Comparison of ENCODE assay signal across 8 cellular contexts in genomic region chr19:44689290-44690130, GRCh38. TPM values are rescaled to one million over a fixed set of nuclear protein-coding genes. Genes with fewer than 3 reads are reported as not detected.
DNase-seq lines count a peak whose midpoint lies in the region; ATAC-seq and TF ChIP-seq lines count a peak whose summit lies in the region.

No MANE protein-coding gene starts in this region.

- H3K9me3 ChIP-seq in PC-3 (ENCODE audit: low read length) (no peaks in the 10 kb centered on the region), fibroblast of lung (ENCODE audit: control insufficient read depth, insufficient read depth, low read depth, low read length) (no peaks in the 10 kb centered on the region), neural progenitor cell (ENCODE audit: low read depth) (no peaks in the 10 kb centered on the region), stomach (no peaks in the 10 kb centered on the region)

- no peak overlapping the region for H2AFZ ChIP-seq in PC-3 (ENCODE audit: low read length)
- H2AFZ ChIP-seq in fibroblast of lung (ENCODE audit: low read length): no peak overlapping the region
- H2AFZ ChIP-seq in neural progenitor cell (replicated peaks): no peak overlapping the region

- DNase-seq in CD1c-positive myeloid dendritic cell (ENCODE audit: extremely low spot score) (peak; percentile 62), HFFc6 (peak; percentile 24), PC-3 (peak; percentile 64), fibroblast of lung (ENCODE audit: low read depth in 2 of 2) (peak; percentile 55 to 81), neural progenitor cell (ENCODE audit: low spot score) (peak; percentile 85), stomach (peak; percentile 76)
- peak; percentile 85 for DNase-seq in activated T-cell treated with anti-CD3 and anti-CD28 coated beads, Interleukin-2, amount 50 U/mL, for 24 hours

- H3K27me3 ChIP-seq in PC-3 (ENCODE audit: low read length) (no peaks in the 10 kb centered on the region), fibroblast of lung (ENCODE audit: control insufficient read depth, insufficient read depth, low read length) (no peaks in the 10 kb centered on the region), neural progenitor cell (no peaks in the 10 kb centered on the region), stomach (no peaks in the 10 kb centered on the region)

- WGBS in stomach, 5 donors: 40 to 50% (median 42%) methylated on average over 9 to 11 of the region's 11 CpGs

- H3K36me3 ChIP-seq in PC-3 (ENCODE audit: low read depth, low read length) (no peaks in the 10 kb centered on the region), fibroblast of lung (ENCODE audit: control insufficient read depth, insufficient read depth, low read length) (no peaks in the 10 kb centered on the region), neural progenitor cell (no peaks in the 10 kb centered on the region), stomach (no peaks in the 10 kb centered on the region)

- no peak overlapping the region for H3K9ac ChIP-seq in PC-3 (ENCODE audit: low read length)
- H3K9ac ChIP-seq in fibroblast of lung (ENCODE audit: insufficient read depth, low read length): no peak overlapping the region
- no peak overlapping the region for H3K9ac ChIP-seq in neural progenitor cell

- peaks cover 49% of the 10 kb centered on the region for H3K4me1 Mint-ChIP-seq in HFFc6 (ENCODE audit: low read depth)
- peaks cover 44% of the 10 kb centered on the region for H3K4me1 Mint-ChIP-seq in activated T-cell treated with anti-CD3 and anti-CD28 coated beads, Interleukin-2, amount 50 U/mL, for 24 hours (ENCODE audit: low read depth)
- peaks cover 8% of the 10 kb centered on the region for H3K4me1 Mint-ChIP-seq in neural progenitor cell

- H3K4me3 Mint-ChIP-seq in HFFc6 (no peak overlapping the region), neural progenitor cell (no peak overlapping the region)
- H3K4me3 Mint-ChIP-seq in activated T-cell treated with anti-CD3 and anti-CD28 coated beads, Interleukin-2, amount 50 U/mL, for 24 hours: no peak overlapping the region

- no peak for TF ChIP-seq EP300 in stomach (IDR thresholded peaks at IDR 0.05)

- H3K4me2 ChIP-seq in PC-3 (ENCODE audit: low read length) (0 out of 2 replicates have a peak overlapping the region, but pooled peaks have one; percentile 31), fibroblast of lung (ENCODE audit: extremely low read depth, insufficient read depth, low read length) (no peak overlapping the region), neural progenitor cell (no peak overlapping the region)

- H3K4me1 ChIP-seq in PC-3 (ENCODE audit: insufficient read depth, low read length) (peaks cover 41% of the 10 kb centered on the region), fibroblast of lung (ENCODE audit: control insufficient read depth, extremely low read depth, insufficient read depth, low read length) (peaks cover 11% of the 10 kb centered on the region), neural progenitor cell (no peaks in the 10 kb centered on the region), stomach (peaks cover 16 to 58% (median 35%) of the 10 kb centered on the region in 4 donors)

- no peak overlapping the region for H3K27ac Mint-ChIP-seq in HFFc6
- no peak overlapping the region for H3K27ac Mint-ChIP-seq in activated T-cell treated with anti-CD3 and anti-CD28 coated beads, Interleukin-2, amount 50 U/mL, for 24 hours
- H3K27ac Mint-ChIP-seq in neural progenitor cell: no peak overlapping the region

- H3K79me2 ChIP-seq in PC-3 (ENCODE audit: low read length): no peaks in the 10 kb centered on the region
- no peaks in the 10 kb centered on the region for H3K79me2 ChIP-seq in fibroblast of lung (ENCODE audit: control insufficient read depth, insufficient read depth, low read length)
- no peaks in the 10 kb centered on the region for H3K79me2 ChIP-seq in neural progenitor cell (ENCODE audit: low read depth)

- CTCF ChIA-PET in PC-3 (lab: Charles Lee): interaction anchor here (0.6 to 2.2 kb wide), 4 partner anchors 34 to 81 kb away, joined by 6 to 8 read pairs (median 6); no protein-coding TSS in a partner anchor

- intact Hi-C loops in PC-3 (cut with micrococcal nuclease): loop anchor here (1.0 kb wide), 1 partner anchor 81 kb away; no protein-coding TSS in a partner anchor
- intact Hi-C loops in stomach (cut with DNase I; ENCODE audit: low total_unique reads): no loop called here

- TF ChIP-seq CTCF in HFFc6 (IDR thresholded peaks at IDR 0.05): peak; percentile 94
- peak; percentile 79 for TF ChIP-seq CTCF in PC-3 (conservative IDR thresholded peaks at IDR 0.05; ENCODE audit: low read depth, low read length)
- TF ChIP-seq CTCF in fibroblast of lung (conservative IDR thresholded peaks at IDR 0.05 in 1 of 2, IDR thresholded peaks at IDR 0.05 in 1 of 2; ENCODE audit: low read depth in 1 of 2, low read length in 2 of 2): peak; percentile 91 to 97
- peak; percentile 87 for TF ChIP-seq CTCF in neural progenitor cell (IDR thresholded peaks at IDR 0.05)
- TF ChIP-seq CTCF in stomach (IDR thresholded peaks at IDR 0.05): peak in 5 of 7 experiments; percentile 84 to 94 (median 89)

- H3K36me3 Mint-ChIP-seq in HFFc6 (ENCODE audit: low read depth) (no peaks in the 10 kb centered on the region), neural progenitor cell (no peaks in the 10 kb centered on the region)
- H3K36me3 Mint-ChIP-seq in activated T-cell treated with anti-CD3 and anti-CD28 coated beads, Interleukin-2, amount 50 U/mL, for 24 hours (ENCODE audit: low read depth): no peaks in the 10 kb centered on the region

- H3K4me3 ChIP-seq in PC-3 (ENCODE audit: low read length) (no peak overlapping the region), fibroblast of lung (replicated peaks in 1 of 4; ENCODE audit: control extremely low read depth in 1 of 4, insufficient read depth in 1 of 4, low read depth in 3 of 4, low read length in 4 of 4) (no peak overlapping the region), neural progenitor cell (no peak overlapping the region), stomach (no peak overlapping the region)

- POLR2A ChIA-PET in PC-3 (lab: Charles Lee; ENCODE audit: unreplicated experiment): no interaction called here

- H3K9me2 ChIP-seq in PC-3 (replicated peaks; ENCODE audit: low read length): no peaks in the 10 kb centered on the region

- H3K27me3 Mint-ChIP-seq in HFFc6 (ENCODE audit: insufficient read depth) (peaks cover 4% of the 10 kb centered on the region; the same call in 1 of the 2 replicates), neural progenitor cell (ENCODE audit: insufficient read depth, low read depth) (peaks cover 9% of the 10 kb centered on the region)
- peaks cover 24% of the 10 kb centered on the region for H3K27me3 Mint-ChIP-seq in activated T-cell treated with anti-CD3 and anti-CD28 coated beads, Interleukin-2, amount 50 U/mL, for 24 hours

- H4K20me1 ChIP-seq in PC-3 (ENCODE audit: low read length): no peaks in the 10 kb centered on the region
- H4K20me1 ChIP-seq in fibroblast of lung (ENCODE audit: control insufficient read depth, extremely low read depth, insufficient read depth, low read length): no peaks in the 10 kb centered on the region
- H4K20me1 ChIP-seq in neural progenitor cell (ENCODE audit: low read depth): no peaks in the 10 kb centered on the region

- BruUV-seq in PC-3 (replicated peaks; lab: Mats Ljungman, UMichigan): no TSS peak

- ATAC-seq in PC-3 (peak; percentile 48), GM18520 (IDR thresholded peaks at IDR 0.05; ENCODE audit: unreplicated experiment) (no peak)

- peaks cover 4% of the 10 kb centered on the region; the same call in 1 of the 2 replicates for H3K9me3 Mint-ChIP-seq in HFFc6
- no peaks in the 10 kb centered on the region for H3K9me3 Mint-ChIP-seq in activated T-cell treated with anti-CD3 and anti-CD28 coated beads, Interleukin-2, amount 50 U/mL, for 24 hours
- H3K9me3 Mint-ChIP-seq in neural progenitor cell: no peaks in the 10 kb centered on the region

- H3K27ac ChIP-seq in PC-3 (ENCODE audit: low read length): no peak overlapping the region
- H3K27ac ChIP-seq in fibroblast of lung (ENCODE audit: insufficient read depth, low read length): no peak overlapping the region
- no peak overlapping the region for H3K27ac ChIP-seq in neural progenitor cell
- peak overlapping the region in 3 of 5 donors; percentile 20 to 42 (median 21) for H3K27ac ChIP-seq in stomach

- no peak for TF ChIP-seq POLR2A in stomach (IDR thresholded peaks at IDR 0.05)

- H3F3A ChIP-seq in PC-3 (ENCODE audit: low read length, unreplicated experiment): no peaks in the 10 kb centered on the region
- H3F3A ChIP-seq in neural progenitor cell (ENCODE audit: low read depth): no peaks in the 10 kb centered on the region

RNA-seq across cellular contexts. Expression of gene CEACAM16, which starts 9.4 kb away (rescaled TPM):
- not detected for total RNA-seq in HFFc6 (2021; fragmentation: NEBNext Ultra II Directional; extraction: Animal tissue kit (Norgen Biotek cat#: 25700))
- total RNA-seq in PC-3 (2014; rRNA removed) (not detected in 2 replicates), fibroblast of lung (under 0.01 TPM in 1 of 2 replicates, not detected in the other), neural progenitor cell (ENCODE audit: low replicate concordance) (not detected in 2 replicates), stomach (not detected)
- polyA plus RNA-seq in fibroblast of lung (not detected in 2 replicates), stomach (not detected)
- not detected in 2 replicates for polyA plus RNA-seq in fibroblast of lung (2012)
- not detected in 2 replicates for polyA minus RNA-seq in fibroblast of lung (ENCODE audit: low replicate concordance)

RNA-seq across cellular contexts. Expression of gene CEACAM19, which starts 18.2 kb away (rescaled TPM):
- total RNA-seq in HFFc6 (2021; fragmentation: NEBNext Ultra II Directional; extraction: Animal tissue kit (Norgen Biotek cat#: 25700)): 1 to 10 TPM; 1.8 to 2.5 (median 2.1) TPM
- total RNA-seq in PC-3 (2014; rRNA removed) (2.2 and 4.3 TPM in 2 replicates), fibroblast of lung (3.1 and 7.8 TPM in 2 replicates), neural progenitor cell (ENCODE audit: low replicate concordance) (0.09 and 0.59 TPM in 2 replicates), stomach (10 to 100 TPM in 1 of 5 donors, 1 to 10 TPM in 3, under 1 TPM in 1; 0.58 to 17.0 (median 2.9) TPM)
- polyA plus RNA-seq in fibroblast of lung (7.7 and 9.9 TPM in 2 replicates), stomach (1 to 10 TPM; 2.0 to 6.4 (median 2.3) TPM)
- 13.4 and 17.4 TPM in 2 replicates for polyA plus RNA-seq in fibroblast of lung (2012)
- polyA minus RNA-seq in fibroblast of lung (ENCODE audit: low replicate concordance): 9.1 and 12.4 TPM in 2 replicates

RNA-seq across cellular contexts. Expression of gene PVR, which starts 45.8 kb away (rescaled TPM):
- 10 to 100 TPM; 45.9 to 76.2 (median 54.3) TPM for total RNA-seq in HFFc6 (2021; fragmentation: NEBNext Ultra II Directional; extraction: Animal tissue kit (Norgen Biotek cat#: 25700))
- total RNA-seq in PC-3 (2014; rRNA removed) (67.8 and 75.3 TPM in 2 replicates), fibroblast of lung (98.1 and 229 TPM in 2 replicates), neural progenitor cell (ENCODE audit: low replicate concordance) (4.4 and 10.8 TPM in 2 replicates), stomach (10 to 100 TPM; 33.2 to 80.8 (median 39.1) TPM)
- polyA plus RNA-seq in fibroblast of lung (167 and 230 TPM in 2 replicates), stomach (10 to 100 TPM in 1 of 3 donors, 1 to 10 TPM in 2; 4.9 to 15.8 (median 10.0) TPM)
- polyA plus RNA-seq in fibroblast of lung (2012): 120 and 175 TPM in 2 replicates
- polyA minus RNA-seq in fibroblast of lung (ENCODE audit: low replicate concordance): 229 and 330 TPM in 2 replicates

RNA-seq across cellular contexts. Expression of gene BCL3, which starts 59.0 kb away (rescaled TPM):
- 10 to 100 TPM; 12.9 to 20.1 (median 16.7) TPM for total RNA-seq in HFFc6 (2021; fragmentation: NEBNext Ultra II Directional; extraction: Animal tissue kit (Norgen Biotek cat#: 25700))
- total RNA-seq in PC-3 (2014; rRNA removed): 22.9 and 25.5 TPM in 2 replicates
- total RNA-seq in fibroblast of lung: 10.8 and 20.6 TPM in 2 replicates
- polyA plus RNA-seq in fibroblast of lung: 6.8 and 10.7 TPM in 2 replicates
- 50.8 and 53.1 TPM in 2 replicates for polyA plus RNA-seq in fibroblast of lung (2012)
- 37.8 and 45.9 TPM in 2 replicates for polyA minus RNA-seq in fibroblast of lung (ENCODE audit: low replicate concordance)
- total RNA-seq in neural progenitor cell (ENCODE audit: low replicate concordance): not detected in 2 replicates
- 100 to 1,000 TPM in 3 of 5 donors, 10 to 100 TPM in 1, 1 to 10 TPM in 1; 4.4 to 322 (median 139) TPM for total RNA-seq in stomach
- polyA plus RNA-seq in stomach: 10 to 100 TPM; 53.5 to 94.1 (median 65.5) TPM

Comparison
In these comparisons a context has a peak if more than half of its experiments do, and no peak if none do; other contexts are left out.
1. DNase-seq: peak in every context shown above with its lines; median percentile 85 in activated T-cell treated with anti-CD3 and anti-CD28 coated beads, Interleukin-2, amount 50 U/mL, for 24 hours; 85 in neural progenitor cell; 76 in stomach; 68 in fibroblast of lung; 64 in PC-3; 62 in CD1c-positive myeloid dendritic cell; 24 in HFFc6.
2. H3K27ac ChIP-seq: peak in stomach (3 of 5); none in PC-3 (single experiment), fibroblast of lung (single experiment) and neural progenitor cell (single experiment).
3. Peak in every context shown above with its lines, with median percentiles within 50 percentile points of each other: CTCF ChIP-seq.